ENCODE assay signal across 1 cellular context in genomic region chr17:29587591-29587990, GRCh38.
TF ChIP-seq lines count a peak whose summit lies in the region.

No MANE protein-coding gene starts in this region.

TF ChIP-seq in HEK293T, 16 proteins besides CTCF, POLR2A, EP300 and RAD21 (continued from another document):
- TF ChIP-seq, protein P1, sequence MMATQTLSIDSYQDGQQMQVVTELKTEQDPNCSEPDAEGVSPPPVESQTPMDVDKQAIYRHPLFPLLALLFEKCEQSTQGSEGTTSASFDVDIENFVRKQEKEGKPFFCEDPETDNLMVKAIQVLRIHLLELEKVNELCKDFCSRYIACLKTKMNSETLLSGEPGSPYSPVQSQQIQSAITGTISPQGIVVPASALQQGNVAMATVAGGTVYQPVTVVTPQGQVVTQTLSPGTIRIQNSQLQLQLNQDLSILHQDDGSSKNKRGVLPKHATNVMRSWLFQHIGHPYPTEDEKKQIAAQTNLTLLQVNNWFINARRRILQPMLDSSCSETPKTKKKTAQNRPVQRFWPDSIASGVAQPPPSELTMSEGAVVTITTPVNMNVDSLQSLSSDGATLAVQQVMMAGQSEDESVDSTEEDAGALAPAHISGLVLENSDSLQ (IDR thresholded peaks at IDR 0.05), result no peak
- TF ChIP-seq FOXA1 (IDR thresholded peaks at IDR 0.05) (no peak), ARNT (IDR thresholded peaks at IDR 0.05) (no peak)
